Comparison of ENCODE assay signal across 8 cellular contexts in the genomic region with DNA sequence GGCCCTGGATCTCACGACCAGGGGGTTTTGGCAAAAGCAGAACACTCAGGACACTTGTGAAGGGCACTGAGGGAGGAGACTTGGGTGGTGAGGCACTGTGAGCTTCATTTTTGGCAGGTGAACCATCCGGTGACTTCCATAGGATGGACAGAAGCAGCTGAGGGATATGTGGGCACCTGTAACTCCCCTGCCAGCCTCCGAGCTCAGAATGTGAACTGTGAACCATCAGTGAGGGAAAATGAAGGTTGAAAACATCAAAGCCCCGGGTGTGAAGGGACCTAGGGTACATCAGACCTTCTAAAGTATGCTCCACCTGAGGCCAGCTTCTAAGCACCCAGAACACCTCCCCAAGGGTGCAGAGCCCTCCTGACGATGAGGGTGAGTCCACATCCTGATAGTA. TPM values are rescaled to one million over a fixed set of nuclear protein-coding genes. Genes with fewer than 3 reads are reported as not detected.
"Had no signal": no experiment of that assay in that cellular context is flagged by ENCODE, and none has a peak within 500 bp of the region (broad histone marks: within the 10 kb centered on the region; RNA-seq: fewer than 3 reads in every experiment).

No MANE protein-coding gene starts in this region.

- FAIRE-seq: G401.6, GM12878, GM12891, GM12892, GM18507, GM19239 had no signal

- H3K4me3 ChIP-seq: GM12878 had no signal

- DNase-seq: GDM1, GF-D8 had no signal

RNA-seq across cellular contexts. Expression of gene FAXC, which starts 53.2 kb away (rescaled TPM):
- total RNA-seq: GM12878 had no signal
- polyA plus RNA-seq: GM12878 had no signal
